ENCODE assay signal across 30 cellular contexts in genomic region chr20:57555457-57556184, GRCh38. TPM values are rescaled to one million over a fixed set of nuclear protein-coding genes. Genes with fewer than 3 reads are reported as not detected.
"Had no signal": no experiment of that assay in that cellular context is flagged by ENCODE, and none has a peak within 500 bp of the region (broad histone marks: within the 10 kb centered on the region; RNA-seq: fewer than 3 reads in every experiment).

No MANE protein-coding gene starts in this region.

- ATAC-seq: esophagus mucosa; foreskin keratinocyte; heart left ventricle; left lung; psoas muscle; stimulated activated memory B cell treated with anti-CD40 and anti-IgM and Interleukin-4, amounts not matched to agents 10 μg/mL and 1 μg/mL and 100 μg/mL, for 72 hours; stimulated activated naive CD8-positive, alpha-beta T cell treated with anti-CD3 and anti-CD28 coated beads, Interleukin-15, amount 100 ng/mL, for 72 hours had no signal

- H3K9me3 Mint-ChIP-seq: activated naive CD4-positive, alpha-beta T cell treated with anti-CD3 and anti-CD28 coated beads, Interleukin-2, amount 10 ng/mL, durations not matched to agents 7 days and 5 days; activated naive CD8-positive, alpha-beta T cell treated with anti-CD3 and anti-CD28 coated beads, Interleukin-2, amount 10 ng/mL, durations not matched to agents 7 days and 5 days; activated T-helper 1 cell treated with anti-CD3 and anti-CD28 coated beads, Interleukin-12 subunit alpha, Interleukin-12 subunit beta, Interleukin-2, Interleukin-4 antibody, amounts not matched to agents 30 ng/mL and 10 ng/mL and 1 ng/mL, durations not matched to agents 14 hours and 24 hours and 36 hours; dendritic cell treated with granulocyte-macrophage colony-stimulating factor and Interleukin-4, amounts not matched to agents 40 ng/mL and 50 ng/mL, for 4 days; endodermal cell; stimulated activated memory B cell treated with anti-CD40 and anti-IgM and Interleukin-4, amounts not matched to agents 10 μg/mL and 1 μg/mL and 100 μg/mL, for 72 hours; stimulated activated naive CD8-positive, alpha-beta T cell treated with anti-CD3 and anti-CD28 coated beads, Interleukin-15, amount 100 ng/mL, for 72 hours; T-helper 2 cell treated with Interferon-gamma antibody and Interleukin-4, amounts not matched to agents 5 μg/mL and 100 μg/mL, for 36 hours; type B pancreatic cell had no signal

- H3K27ac Mint-ChIP-seq: activated naive CD4-positive, alpha-beta T cell treated with anti-CD3 and anti-CD28 coated beads, Interleukin-2, amount 10 ng/mL, durations not matched to agents 7 days and 5 days; activated naive CD8-positive, alpha-beta T cell treated with anti-CD3 and anti-CD28 coated beads, Interleukin-2, amount 10 ng/mL, durations not matched to agents 7 days and 5 days; activated T-helper 1 cell treated with anti-CD3 and anti-CD28 coated beads, Interleukin-12 subunit alpha, Interleukin-12 subunit beta, Interleukin-2, Interleukin-4 antibody, amounts not matched to agents 30 ng/mL and 10 ng/mL and 1 ng/mL, durations not matched to agents 14 hours and 24 hours and 36 hours; dendritic cell treated with granulocyte-macrophage colony-stimulating factor and Interleukin-4, amounts not matched to agents 40 ng/mL and 50 ng/mL, for 4 days; endodermal cell; stimulated activated memory B cell treated with anti-CD40 and anti-IgM and Interleukin-4, amounts not matched to agents 10 μg/mL and 1 μg/mL and 100 μg/mL, for 72 hours; stimulated activated naive CD8-positive, alpha-beta T cell treated with anti-CD3 and anti-CD28 coated beads, Interleukin-15, amount 100 ng/mL, for 72 hours; T-helper 2 cell treated with Interferon-gamma antibody and Interleukin-4, amounts not matched to agents 5 μg/mL and 100 μg/mL, for 36 hours; type B pancreatic cell had no signal

- H3K4me3 Mint-ChIP-seq: activated naive CD4-positive, alpha-beta T cell treated with anti-CD3 and anti-CD28 coated beads, Interleukin-2, amount 10 ng/mL, durations not matched to agents 7 days and 5 days; activated naive CD8-positive, alpha-beta T cell treated with anti-CD3 and anti-CD28 coated beads, Interleukin-2, amount 10 ng/mL, durations not matched to agents 7 days and 5 days; activated T-helper 1 cell treated with anti-CD3 and anti-CD28 coated beads, Interleukin-12 subunit alpha, Interleukin-12 subunit beta, Interleukin-2, Interleukin-4 antibody, amounts not matched to agents 30 ng/mL and 10 ng/mL and 1 ng/mL, durations not matched to agents 14 hours and 24 hours and 36 hours; dendritic cell treated with granulocyte-macrophage colony-stimulating factor and Interleukin-4, amounts not matched to agents 40 ng/mL and 50 ng/mL, for 4 days; endodermal cell; stimulated activated memory B cell treated with anti-CD40 and anti-IgM and Interleukin-4, amounts not matched to agents 10 μg/mL and 1 μg/mL and 100 μg/mL, for 72 hours; stimulated activated naive CD8-positive, alpha-beta T cell treated with anti-CD3 and anti-CD28 coated beads, Interleukin-15, amount 100 ng/mL, for 72 hours; T-helper 2 cell treated with Interferon-gamma antibody and Interleukin-4, amounts not matched to agents 5 μg/mL and 100 μg/mL, for 36 hours; type B pancreatic cell had no signal

- H3K4me3 ChIP-seq: ascending aorta, heart left ventricle, left lung, lung, psoas muscle, smooth muscle cell, vagina had no signal

- H3K4me1 Mint-ChIP-seq: activated naive CD4-positive, alpha-beta T cell treated with anti-CD3 and anti-CD28 coated beads, Interleukin-2, amount 10 ng/mL, durations not matched to agents 7 days and 5 days; activated naive CD8-positive, alpha-beta T cell treated with anti-CD3 and anti-CD28 coated beads, Interleukin-2, amount 10 ng/mL, durations not matched to agents 7 days and 5 days; endodermal cell; stimulated activated memory B cell treated with anti-CD40 and anti-IgM and Interleukin-4, amounts not matched to agents 10 μg/mL and 1 μg/mL and 100 μg/mL, for 72 hours; stimulated activated naive CD8-positive, alpha-beta T cell treated with anti-CD3 and anti-CD28 coated beads, Interleukin-15, amount 100 ng/mL, for 72 hours had no signal

- DNase-seq: activated CD4-positive, alpha-beta T cell treated with anti-CD3 and anti-CD28 coated beads for 48 hours; activated CD4-positive, alpha-beta T cell treated with anti-CD3 and anti-CD28 coated beads, Interleukin-2, amount 50 U/mL, for 48 hours; activated CD8-positive, alpha-beta memory T cell treated with anti-CD3 and anti-CD28 coated beads for 24 hours; activated gamma-delta T cell; activated naive CD4-positive, alpha-beta T cell treated with anti-CD3 and anti-CD28 coated beads, Interleukin-2, amount 10 ng/mL, durations not matched to agents 7 days and 5 days; activated naive CD8-positive, alpha-beta T cell treated with anti-CD3 and anti-CD28 coated beads, Interleukin-2, amount 10 ng/mL, durations not matched to agents 7 days and 5 days; activated T-cell treated with anti-CD3 and anti-CD28 coated beads, Interleukin-2, amount 50 U/mL, for 1 hour; caudate nucleus; endodermal cell; foreskin keratinocyte; heart left ventricle; hypothalamus; left lung; psoas muscle; stimulated activated CD4-positive, alpha-beta T cell treated with anti-CD3 and anti-CD28 coated beads, Interleukin-1b, Interleukin-23, amount 100 ng/mL, for 48 hours; stimulated activated CD4-positive, alpha-beta T cell treated with anti-CD3 and anti-CD28 coated beads, Interleukin-4, amount 100 ng/mL, for 4 hours; stimulated activated CD8-positive, alpha-beta memory T cell treated with anti-CD3 and anti-CD28 coated beads, Interleukin-4, amount 100 ng/mL, for 48 hours; stimulated activated naive CD8-positive, alpha-beta T cell treated with anti-CD3 and anti-CD28 coated beads, Interleukin-15, amount 100 ng/mL, for 72 hours; substantia nigra had no signal

- H3K36me3 Mint-ChIP-seq: activated naive CD4-positive, alpha-beta T cell treated with anti-CD3 and anti-CD28 coated beads, Interleukin-2, amount 10 ng/mL, durations not matched to agents 7 days and 5 days; activated naive CD8-positive, alpha-beta T cell treated with anti-CD3 and anti-CD28 coated beads, Interleukin-2, amount 10 ng/mL, durations not matched to agents 7 days and 5 days; stimulated activated memory B cell treated with anti-CD40 and anti-IgM and Interleukin-4, amounts not matched to agents 10 μg/mL and 1 μg/mL and 100 μg/mL, for 72 hours; type B pancreatic cell had no signal

RNA-seq across cellular contexts. Expression of gene PCK1, which starts 5.3 kb away (rescaled TPM):
- total RNA-seq: activated naive CD8-positive, alpha-beta T cell treated with anti-CD3 and anti-CD28 coated beads, Interleukin-2, amount 10 ng/mL, durations not matched to agents 7 days and 5 days; activated T-helper 1 cell treated with anti-CD3 and anti-CD28 coated beads, Interleukin-12 subunit alpha, Interleukin-12 subunit beta, Interleukin-2, Interleukin-4 antibody, amounts not matched to agents 30 ng/mL and 10 ng/mL and 1 ng/mL, durations not matched to agents 14 hours and 24 hours and 36 hours; chondrocyte; endodermal cell; foreskin keratinocyte; left lung; smooth muscle cell had no signal

RNA-seq across cellular contexts. Expression of gene CTCFL, which starts 30.7 kb away (rescaled TPM):
- total RNA-seq: activated naive CD8-positive, alpha-beta T cell treated with anti-CD3 and anti-CD28 coated beads, Interleukin-2, amount 10 ng/mL, durations not matched to agents 7 days and 5 days; activated T-helper 1 cell treated with anti-CD3 and anti-CD28 coated beads, Interleukin-12 subunit alpha, Interleukin-12 subunit beta, Interleukin-2, Interleukin-4 antibody, amounts not matched to agents 30 ng/mL and 10 ng/mL and 1 ng/mL, durations not matched to agents 14 hours and 24 hours and 36 hours; ascending aorta; chondrocyte; esophagus mucosa; foreskin keratinocyte; heart left ventricle; left lung; lung; psoas muscle; smooth muscle cell; vagina had no signal
